ENCODE assay signal across 8 cellular contexts in the genomic region with DNA sequence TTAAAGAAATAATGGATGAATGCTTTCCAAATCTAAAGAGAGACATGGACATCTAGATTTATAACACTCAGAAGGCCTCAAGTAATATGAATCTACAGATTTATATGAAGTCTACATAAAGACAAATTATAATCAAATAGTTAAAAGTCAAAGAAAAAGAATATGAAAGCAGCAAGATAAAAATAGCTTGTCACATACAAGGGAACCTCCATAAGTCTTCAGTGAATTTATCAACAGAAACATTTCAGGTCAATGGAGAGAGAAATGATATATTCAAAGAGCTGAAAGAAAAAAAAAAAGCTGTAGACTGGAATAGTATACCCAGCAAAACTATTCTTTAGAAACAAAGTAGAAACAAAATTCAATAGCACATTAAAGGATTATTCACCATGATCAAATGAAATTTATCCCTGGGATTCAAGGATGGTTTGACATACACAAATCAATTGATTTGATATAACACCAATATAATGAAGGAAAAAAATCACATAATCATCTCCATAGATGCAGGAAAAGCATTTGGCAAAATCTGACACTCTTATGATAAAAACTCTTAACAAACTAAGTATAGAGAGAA.
"Had no signal": no experiment of that assay in that cellular context is flagged by ENCODE, and none has a peak within 500 bp of the region (broad histone marks: within the 10 kb centered on the region; RNA-seq: fewer than 3 reads in every experiment).

No MANE protein-coding gene starts in this region.

- FAIRE-seq: G401.6, GM12878, GM12891, GM12892, GM18507, GM19239 had no signal

- DNase-seq: GDM1, GF-D8 had no signal

- H3K4me3 ChIP-seq: GM12878 had no signal

- ATAC-seq: GM12878 had no signal
